In genomic region chr5:6634788-6635430, GRCh38 we compare ENCODE assay signal across 10 cellular contexts. TPM values are rescaled to one million over a fixed set of nuclear protein-coding genes. Genes with fewer than 3 reads are reported as not detected.
DNase-seq lines count a peak whose midpoint lies in the region; ATAC-seq and TF ChIP-seq lines count a peak whose summit lies in the region.
"Had no signal": no experiment of that assay in that cellular context is flagged by ENCODE, and none has a peak within 500 bp of the region (broad histone marks: within the 10 kb centered on the region; RNA-seq: fewer than 3 reads in every experiment).

No MANE protein-coding gene starts in this region.

- no peak overlapping the region for H4K91ac ChIP-seq in H9 (ENCODE audit: insufficient read length, low read depth, low read length)

- no peaks in the 10 kb centered on the region for H4K20me1 ChIP-seq in H9 (ENCODE audit: control insufficient read depth, insufficient read depth, insufficient read length)

- H3K4me3 ChIP-seq in ACC112 (ENCODE audit: low read depth, low read length): peak overlapping the region; percentile 70

- H3K4me1 Mint-ChIP-seq in H9 (peaks cover 21 to 29% of the 10 kb centered on the region in 2 experiments), activated B cell treated with CpG ODN at 0.5 μM for 24 hours (peaks cover 34% of the 10 kb centered on the region), immature natural killer cell (peaks cover 30 to 36% of the 10 kb centered on the region in 2 donors)

- H3K36me3 ChIP-seq in ACC112 (ENCODE audit: insufficient read depth, low read length): peaks cover 9% of the 10 kb centered on the region

- H3K4me2 ChIP-seq in H9 (ENCODE audit: insufficient read depth, insufficient read length, low read length): peak overlapping the region; percentile 96

- H3K27ac Mint-ChIP-seq in H9 (no peak overlapping the region), activated B cell treated with CpG ODN at 0.5 μM for 24 hours (no peak overlapping the region), immature natural killer cell (no peak overlapping the region)

- H3K9me3 Mint-ChIP-seq in H9 (no peaks in the 10 kb centered on the region), activated B cell treated with CpG ODN at 0.5 μM for 24 hours (no peaks in the 10 kb centered on the region), immature natural killer cell (no peaks in the 10 kb centered on the region)

- intact Hi-C loops in activated B cell treated with CpG ODN at 0.5 μM for 24 hours (cut with micrococcal nuclease): loop anchor here (5.0 kb wide), 1 partner anchor 1232 kb away; the partner anchor contains the start of genes FASTKD3 and MTRR

- H3K23me2 ChIP-seq in H9 (ENCODE audit: insufficient read length, low read depth, low read length, poor library complexity, severe bottlenecking): peaks cover 3% of the 10 kb centered on the region

- no peak overlapping the region for H3K18ac ChIP-seq in H9 (ENCODE audit: insufficient read length, low read depth, low read length)

- TF ChIP-seq CTCF in H9 (conservative IDR thresholded peaks at IDR 0.05) (no peak), activated B cell treated with CpG ODN at 0.5 μM for 24 hours (IDR thresholded peaks at IDR 0.05) (no peak)

- WGBS in H9 (ENCODE audit: extremely low coverage, insufficient read length, low lambda C conversion rate): no CpG with 5 or more reads among the region's 5 CpGs

- H3K27ac ChIP-seq in ACC112 (ENCODE audit: low read depth, low read length) (no peak overlapping the region), H9 (ENCODE audit: insufficient read length, low read depth, low read length) (no peak overlapping the region)
- H3K27ac ChIP-seq: left ventricle myocardium inferior had no signal

- no peak overlapping the region for H4K5ac ChIP-seq in H9 (ENCODE audit: insufficient read length, low read depth, low read length)

- H3K4me1 ChIP-seq in ACC112 (ENCODE audit: control insufficient read depth, insufficient read depth, low read length, unreplicated experiment) (peaks cover 16% of the 10 kb centered on the region), H9 (ENCODE audit: insufficient read depth, low read length) (no peaks in the 10 kb centered on the region)

- CTCF ChIA-PET in activated B cell treated with CpG ODN at 0.5 μM for 24 hours (lab: Charles Lee): interaction anchor here (1.0 to 1.2 kb wide), 2 partner anchors 110 kb away, joined by 3 to 4 read pairs; no protein-coding TSS in a partner anchor

- no peak overlapping the region for H4K8ac ChIP-seq in H9 (replicated peaks; ENCODE audit: insufficient read length, low read depth, low read length)

- no peak overlapping the region for H2BK15ac ChIP-seq in H9 (ENCODE audit: low read depth, low read length)

- in situ Hi-C loops in G401 (cut with HindIII; ENCODE audit: low sequenced_read_pairs): no loop called here

- no peaks in the 10 kb centered on the region for H3K9me3 ChIP-seq in H9 (ENCODE audit: control insufficient read depth, low read depth, low read length)
- H3K9me3 ChIP-seq: left ventricle myocardium inferior, spleen had no signal

- no peak overlapping the region for H3K56ac ChIP-seq in H9 (ENCODE audit: insufficient read length, low read depth, low read length)

- no peak for DNase-seq in H9
- no peak for DNase-seq in activated B cell treated with CpG ODN at 0.5 μM for 24 hours
- DNase-seq in immature natural killer cell: no peak
- DNase-seq in HT-29 (ENCODE audit: low spot score): no peak
- no peak for DNase-seq in G401 (ENCODE audit: low spot score)
- no peak for DNase-seq in activated gamma-delta T cell (lab: John Stamatoyannopoulos, UW)
- DNase-seq: left ventricle myocardium inferior, spleen had no signal

- H2AK5ac ChIP-seq in H9 (ENCODE audit: insufficient read length, low read length): no peak overlapping the region

- no peaks in the 10 kb centered on the region; the same call in 1 of the 2 replicates for H3K27me3 Mint-ChIP-seq in H9 (ENCODE audit: low read depth)
- H3K27me3 Mint-ChIP-seq in activated B cell treated with CpG ODN at 0.5 μM for 24 hours: no peaks in the 10 kb centered on the region
- H3K27me3 Mint-ChIP-seq in immature natural killer cell (ENCODE audit: low read depth in 3 of 3): peaks cover 4 to 9% (median 4%) of the 10 kb centered on the region in 3 donors

- no peaks in the 10 kb centered on the region for H3K27me3 ChIP-seq in ACC112 (ENCODE audit: insufficient read depth, low read length)
- no peaks in the 10 kb centered on the region for H3K27me3 ChIP-seq in H9 (ENCODE audit: insufficient read depth, low read length)
- H3K27me3 ChIP-seq: spleen had no signal

- H3K23ac ChIP-seq in H9 (ENCODE audit: insufficient read length, low read depth, low read length): no peak overlapping the region

- ATAC-seq in activated B cell treated with CpG ODN at 0.5 μM for 24 hours (ENCODE audit: low read depth): no peak
- ATAC-seq in GM21390 (IDR thresholded peaks at IDR 0.05; ENCODE audit: unreplicated experiment): no peak

- H2BK20ac ChIP-seq in H9 (ENCODE audit: low read depth, low read length, poor library complexity, severe bottlenecking): no peak overlapping the region

- H2AFZ ChIP-seq in ACC112 (ENCODE audit: low read length, unreplicated experiment) (peak overlapping the region; percentile 58), H9 (ENCODE audit: low read length) (no peak overlapping the region)

- H3K4ac ChIP-seq in H9 (ENCODE audit: low read depth, low read length): no peak overlapping the region

- H2BK12ac ChIP-seq in H9 (ENCODE audit: insufficient read length, low read depth, low read length): no peak overlapping the region

- H3K14ac ChIP-seq in H9 (ENCODE audit: insufficient read depth, low read length): no peak overlapping the region

- no peak overlapping the region for H3K9ac ChIP-seq in H9 (ENCODE audit: extremely low read depth, insufficient read length, low read length)

- H2BK120ac ChIP-seq in H9 (ENCODE audit: low read depth, low read length, poor library complexity, severe bottlenecking): no peak overlapping the region

- H3K79me1 ChIP-seq in H9 (ENCODE audit: insufficient read depth, low read depth, low read length, poor library complexity, severe bottlenecking): no peaks in the 10 kb centered on the region

- no peak overlapping the region for H2BK5ac ChIP-seq in H9 (ENCODE audit: insufficient read length, low read length)

- H3K79me2 ChIP-seq in ACC112 (ENCODE audit: control insufficient read depth, insufficient read depth, low read length, unreplicated experiment): peaks cover 71% of the 10 kb centered on the region
- H3K79me2 ChIP-seq in H9 (ENCODE audit: insufficient read depth, low read length): peaks cover 16% of the 10 kb centered on the region; the same call in 1 of the 2 replicates

- peak overlapping the region; percentile 95 to 99 for H3K4me3 Mint-ChIP-seq in H9
- peak overlapping the region; percentile 74 for H3K4me3 Mint-ChIP-seq in activated B cell treated with CpG ODN at 0.5 μM for 24 hours
- H3K4me3 Mint-ChIP-seq in immature natural killer cell: peak overlapping the region; percentile 10 to 68 (median 67)

- H3T11ph ChIP-seq in H9 (ENCODE audit: low read length): no peak overlapping the region

- POLR2A ChIA-PET in activated B cell treated with CpG ODN at 0.5 μM for 24 hours (lab: Charles Lee): interaction anchor here (0.6 to 2.8 kb wide), 7 partner anchors 17 to 257 kb away, joined by 3 to 22 read pairs (median 3); partner anchors contain the start of genes MED10 and TENT4A

- H3K36me3 Mint-ChIP-seq in H9 (ENCODE audit: insufficient read depth in 1 of 3, low read depth in 3 of 3) (peaks cover 19 to 26% (median 21%) of the 10 kb centered on the region in 3 experiments; a peak in 6 of 7 replicates), activated B cell treated with CpG ODN at 0.5 μM for 24 hours (ENCODE audit: low read depth) (peaks cover 28% of the 10 kb centered on the region), immature natural killer cell (peaks cover 0 to 15% (median under 1%) of the 10 kb centered on the region in 3 donors)

RNA-seq across cellular contexts. Expression of gene SRD5A1, which starts 1.7 kb away (rescaled TPM):
- 29.9 and 31.3 TPM in 2 replicates for total RNA-seq in H9 (2021)
- 11.5 and 14.8 TPM in 2 replicates for total RNA-seq in activated B cell treated with CpG ODN at 0.5 μM for 24 hours
- polyA plus RNA-seq in immature natural killer cell: 1 to 10 TPM; 4.8 to 9.6 (median 9.3) TPM
- 41.9 and 67.3 TPM in 2 replicates for total RNA-seq in HT-29 (2014; rRNA removed; shearing (Covaris generic))
- 15.4 and 40.9 TPM in 2 replicates for total RNA-seq in G401 (2014; rRNA removed; shearing (Covaris generic))

RNA-seq across cellular contexts. Expression of gene NSUN2, which starts 2.1 kb away (rescaled TPM):
- 115 and 116 TPM in 2 replicates for total RNA-seq in H9 (2021)
- total RNA-seq in activated B cell treated with CpG ODN at 0.5 μM for 24 hours: 86.4 and 93.3 TPM in 2 replicates
- polyA plus RNA-seq in immature natural killer cell: 10 to 100 TPM; 21.0 to 53.7 (median 29.1) TPM
- 76.7 and 83.3 TPM in 2 replicates for total RNA-seq in HT-29 (2014; rRNA removed; shearing (Covaris generic))
- total RNA-seq in G401 (2014; rRNA removed; shearing (Covaris generic)): 46.6 and 65.0 TPM in 2 replicates
